In the genomic region with DNA sequence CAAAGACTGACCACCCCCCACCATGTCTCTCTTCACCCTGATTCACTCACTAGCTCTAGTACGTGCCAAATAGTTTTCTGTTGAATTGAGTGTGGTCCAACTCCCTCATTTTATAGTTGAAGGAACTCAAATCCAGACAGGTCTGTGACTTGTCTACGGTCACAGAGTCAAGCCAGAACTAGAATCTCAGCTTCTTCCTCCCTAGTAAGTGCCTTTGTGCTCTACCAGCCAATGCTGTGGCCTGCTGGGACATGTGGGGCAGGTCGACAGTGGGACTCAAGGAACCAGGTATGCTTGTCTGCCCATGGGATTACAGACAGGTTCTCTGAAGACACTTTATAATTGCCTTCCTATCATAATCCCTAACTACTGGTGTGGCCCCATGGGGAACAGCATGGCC, we compare ENCODE assay signal across 19 cellular contexts.
"Had no signal": no experiment of that assay in that cellular context is flagged by ENCODE, and none has a peak within 500 bp of the region (broad histone marks: within the 10 kb centered on the region; RNA-seq: fewer than 3 reads in every experiment).

No MANE protein-coding gene starts in this region.

- H3K27ac ChIP-seq: SJSA1, SK-N-MC had no signal

- H3K4me3 ChIP-seq: MG63, SJSA1, SK-N-MC had no signal

- H3K4me1 ChIP-seq: SJSA1 had no signal

- H3K27me3 ChIP-seq: MG63, SJSA1 had no signal

- DNase-seq: KBM-7, MG63, NCI-H1092, NCI-H1105 treated with DMSO at 0.1 percent for 48 hours, NCI-H1417 treated with DMSO at 0.1 percent for 48 hours, NCI-H146, NCI-H1694 treated with DMSO at 0.1 percent for 48 hours, NCI-H1930, NCI-H2081, NCI-H2107, NCI-H2227 treated with DMSO at 0.1 percent for 48 hours, NCI-H524, NCI-H526 treated with DMSO at 0.1 percent for 48 hours, NCI-H748 treated with DMSO at 0.1 percent for 48 hours, Right ventricle myocardium superior, RPMI8226, SIG-M5 had no signal

- H3K9me3 ChIP-seq: MG63, SJSA1 had no signal

- H3K36me3 ChIP-seq: MG63, SJSA1 had no signal
